10 cellular contexts compared by ENCODE assay signal in the genomic region with DNA sequence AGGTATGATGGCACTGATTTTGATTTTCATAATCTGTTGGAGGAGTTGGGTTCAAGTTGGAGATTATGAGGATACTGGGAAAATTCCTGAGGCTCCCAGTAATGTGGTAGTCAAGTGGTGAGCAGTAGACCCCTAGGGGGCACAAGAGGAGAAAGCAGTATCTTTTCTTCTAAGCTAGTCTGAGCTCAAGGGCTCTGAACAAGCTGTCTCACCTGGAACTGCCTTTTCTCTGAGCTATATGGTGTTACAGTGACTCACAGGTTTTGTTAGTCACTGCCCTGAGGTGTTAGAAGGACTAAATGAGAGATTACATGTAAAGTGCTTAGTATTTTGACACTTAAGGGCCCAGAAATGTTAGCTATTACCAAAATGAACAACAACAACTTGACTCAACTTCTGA. TPM values are rescaled to one million over a fixed set of nuclear protein-coding genes. Genes with fewer than 3 reads are reported as not detected.
A peak's percentile ranks its signal among the peaks of the same experiment; 100 is the strongest.
DNase-seq lines count a peak whose midpoint lies in the region; ATAC-seq and FAIRE-seq lines count a peak whose summit lies in the region.
"Had no signal": no experiment of that assay in that cellular context is flagged by ENCODE, and none has a peak within 500 bp of the region (broad histone marks: within the 10 kb centered on the region; RNA-seq: fewer than 3 reads in every experiment).

No MANE protein-coding gene starts in this region.

- CTCF ChIA-PET in activated CD4-positive, alpha-beta T cell treated with anti-CD3 and anti-CD28 coated beads for 36 hours (lab: Charles Lee), result interaction anchor here (0.7 to 1.6 kb wide), 14 partner anchors 9 to 212 kb away, joined by 3 to 9 read pairs (median 4); no protein-coding TSS in a partner anchor

- H3K36me3 Mint-ChIP-seq in activated CD4-positive, alpha-beta T cell treated with anti-CD3 and anti-CD28 coated beads for 36 hours (ENCODE audit: low read depth), result peaks cover 48% of the 10 kb centered on the region

- peak; percentile 100 for ATAC-seq in activated CD4-positive, alpha-beta T cell treated with anti-CD3 and anti-CD28 coated beads for 36 hours
- no peak for ATAC-seq in HG02884 (IDR thresholded peaks at IDR 0.05; ENCODE audit: unreplicated experiment)
- ATAC-seq in sciatic nerve, result no peak

- H3K27ac Mint-ChIP-seq in activated CD4-positive, alpha-beta T cell treated with anti-CD3 and anti-CD28 coated beads for 36 hours, result no peak overlapping the region

- peaks cover 9% of the 10 kb centered on the region for H3K4me1 Mint-ChIP-seq in activated CD4-positive, alpha-beta T cell treated with anti-CD3 and anti-CD28 coated beads for 36 hours

- peak; percentile 41 for DNase-seq in activated CD4-positive, alpha-beta T cell treated with anti-CD3 and anti-CD28 coated beads for 36 hours
- no peak for DNase-seq in activated CD4-positive, alpha-beta T cell treated with anti-CD3 and anti-CD28 coated beads, Interleukin-2, amount 50 U/mL, for 1 hour
- peak; percentile 44 for DNase-seq in HTR-8/SVneo (ENCODE audit: insufficient read length, low spot score)
- DNase-seq in cerebellar cortex (ENCODE audit: low spot score), result peak; percentile 21
- DNase-seq in non-pigmented ciliary epithelial cell (ENCODE audit: low read depth), result peak; percentile 31
- DNase-seq in NCI-H345 treated with DMSO at 0.1 percent for 48 hours (lab: John Stamatoyannopoulos, UW; ENCODE audit: unreplicated experiment), result no peak
- DNase-seq in sciatic nerve (ENCODE audit: low spot score), result no peak
- DNase-seq: activated CD4-positive, alpha-beta T cell treated with anti-CD3 and anti-CD28 coated beads for 1 hour had no signal

- no peak overlapping the region for H3K4me3 Mint-ChIP-seq in activated CD4-positive, alpha-beta T cell treated with anti-CD3 and anti-CD28 coated beads for 36 hours

- no peak for FAIRE-seq in HTR-8/SVneo (lab: Jason Lieb, UNC)
- FAIRE-seq: islet of Langerhans had no signal

- intact Hi-C loops in activated CD4-positive, alpha-beta T cell treated with anti-CD3 and anti-CD28 coated beads for 36 hours (cut with DNase I, micrococcal nuclease), result loop anchor here (1.0 to 5.0 kb wide), 2 partner anchors 43 kb away; partner anchors contain the start of gene MARCHF7 (in 2 of the 2)
- intact Hi-C loops in sciatic nerve (cut with DNase I), result no loop called here

- no peaks in the 10 kb centered on the region for H3K9me3 Mint-ChIP-seq in activated CD4-positive, alpha-beta T cell treated with anti-CD3 and anti-CD28 coated beads for 36 hours (ENCODE audit: low read depth)

- POLR2A ChIA-PET in activated CD4-positive, alpha-beta T cell treated with anti-CD3 and anti-CD28 coated beads for 36 hours (lab: Charles Lee), result interaction anchor here (0.6 to 0.8 kb wide), 3 partner anchors 44 to 433 kb away, joined by 3 to 5 read pairs (median 5); partner anchors contain the start of gene MARCHF7

- H3K27me3 Mint-ChIP-seq in activated CD4-positive, alpha-beta T cell treated with anti-CD3 and anti-CD28 coated beads for 36 hours, result no peaks in the 10 kb centered on the region

RNA-seq across cellular contexts. Expression of gene CD302, which starts 42.2 kb away (rescaled TPM):
- under 1 TPM; 0.47 to 0.57 TPM for total RNA-seq in activated CD4-positive, alpha-beta T cell treated with anti-CD3 and anti-CD28 coated beads for 36 hours
- 47.1 TPM for total RNA-seq in sciatic nerve

RNA-seq across cellular contexts. Expression of gene MARCHF7, which starts 43.5 kb away (rescaled TPM):
- 10 to 100 TPM; 78.3 to 83.1 TPM for total RNA-seq in activated CD4-positive, alpha-beta T cell treated with anti-CD3 and anti-CD28 coated beads for 36 hours
- total RNA-seq in sciatic nerve, result 92.2 TPM

Comparison
In these comparisons a context has a peak if more than half of its experiments do, and no peak if none do; other contexts are left out.
1. DNase-seq: peak in activated CD4-positive, alpha-beta T cell treated with anti-CD3 and anti-CD28 coated beads for 36 hours (single experiment), HTR-8/SVneo (single experiment), cerebellar cortex (single experiment) and non-pigmented ciliary epithelial cell (single experiment); none in activated CD4-positive, alpha-beta T cell treated with anti-CD3 and anti-CD28 coated beads, Interleukin-2, amount 50 U/mL, for 1 hour (single experiment), NCI-H345 treated with DMSO at 0.1 percent for 48 hours (single experiment) and sciatic nerve (single experiment).
2. RNA of gene CD302, which starts 42.2 kb away (total RNA-seq): 47.1 TPM in sciatic nerve (single experiment); 0.47 to 0.57 TPM in activated CD4-positive, alpha-beta T cell treated with anti-CD3 and anti-CD28 coated beads for 36 hours; every median in the first group is over 10 times any median in the second.